In genomic region chr1:154726443-154726842, GRCh38 we compare ENCODE assay signal across 13 cellular contexts.
DNase-seq lines count a peak whose midpoint lies in the region; ATAC-seq and TF ChIP-seq lines count a peak whose summit lies in the region.
"Had no signal": no experiment of that assay in that cellular context is flagged by ENCODE, and none has a peak within 500 bp of the region (broad histone marks: within the 10 kb centered on the region; RNA-seq: fewer than 3 reads in every experiment).

No MANE protein-coding gene starts in this region.

- TF ChIP-seq CTCF in lower leg skin (IDR thresholded peaks at IDR 0.05), result no peak

- no peak overlapping the region for H3K4me3 Mint-ChIP-seq in activated CD4-positive, alpha-beta memory T cell treated with anti-CD3 and anti-CD28 coated beads for 36 hours

- DNase-seq in activated naive CD4-positive, alpha-beta T cell treated with anti-CD3 and anti-CD28 coated beads, Interleukin-2, amount 50 U/mL, for 72 hours (ENCODE audit: low spot score in 2 of 2), result no peak
- no peak for DNase-seq in activated naive CD4-positive, alpha-beta T cell (lab: John Stamatoyannopoulos, UW)
- DNase-seq in activated CD4-positive, alpha-beta memory T cell treated with anti-CD3 and anti-CD28 coated beads for 36 hours, result peak; percentile 67
- DNase-seq in head of caudate nucleus (peak in 26 of 42 donors; percentile 21 to 83 (median 54)), lower leg skin (ENCODE audit: low spot score in 2 of 2) (no peak)
- no peak for DNase-seq in activated effector memory CD4-positive, alpha-beta T cell treated with anti-CD3 and anti-CD28 coated beads, Interleukin-2, amount 50 U/mL, for 16 hours
- DNase-seq: adrenal gland, DMS79, left ventricle myocardium inferior, NCI-H2081 treated with DMSO at 0.1 percent for 48 hours had no signal

- no peak overlapping the region for H3K27ac Mint-ChIP-seq in activated naive CD4-positive, alpha-beta T cell treated with anti-CD3 and anti-CD28 coated beads, Interleukin-2, amount 50 U/mL, for 72 hours
- H3K27ac Mint-ChIP-seq in activated CD4-positive, alpha-beta memory T cell treated with anti-CD3 and anti-CD28 coated beads for 36 hours, result no peak overlapping the region

- no peak for TF ChIP-seq POLR2A in lower leg skin (IDR thresholded peaks at IDR 0.05)

- no peaks in the 10 kb centered on the region for H3K36me3 Mint-ChIP-seq in activated naive CD4-positive, alpha-beta T cell treated with anti-CD3 and anti-CD28 coated beads, Interleukin-2, amount 50 U/mL, for 72 hours
- H3K36me3 Mint-ChIP-seq in activated CD4-positive, alpha-beta memory T cell treated with anti-CD3 and anti-CD28 coated beads for 36 hours, result no peaks in the 10 kb centered on the region

- CTCF ChIA-PET in activated CD4-positive, alpha-beta memory T cell treated with anti-CD3 and anti-CD28 coated beads for 36 hours (lab: Charles Lee), result interaction anchor here (1.0 to 1.8 kb wide), 2 partner anchors 24 to 57 kb away, joined by 3 to 9 read pairs; no protein-coding TSS in a partner anchor

- WGBS in lower leg skin, 2 donors, result 15 to 39% methylated on average over 10 of the region's 10 CpGs

- no peak overlapping the region for H3K4me3 ChIP-seq in lower leg skin (ENCODE audit: low read depth, poor library complexity, severe bottlenecking)
- H3K4me3 ChIP-seq: adrenal gland, left ventricle myocardium inferior had no signal

- H3K4me1 Mint-ChIP-seq in activated CD4-positive, alpha-beta memory T cell treated with anti-CD3 and anti-CD28 coated beads for 36 hours (ENCODE audit: low read depth), result peaks cover 52% of the 10 kb centered on the region

- H3K9me3 Mint-ChIP-seq in activated naive CD4-positive, alpha-beta T cell treated with anti-CD3 and anti-CD28 coated beads, Interleukin-2, amount 50 U/mL, for 72 hours, result no peaks in the 10 kb centered on the region
- no peaks in the 10 kb centered on the region for H3K9me3 Mint-ChIP-seq in activated CD4-positive, alpha-beta memory T cell treated with anti-CD3 and anti-CD28 coated beads for 36 hours

- H3K27me3 Mint-ChIP-seq in activated CD4-positive, alpha-beta memory T cell treated with anti-CD3 and anti-CD28 coated beads for 36 hours, result peaks cover 9% of the 10 kb centered on the region

- ATAC-seq in activated naive CD4-positive, alpha-beta T cell treated with anti-CD3 and anti-CD28 coated beads, Interleukin-2, amount 50 U/mL, for 72 hours, result peak; percentile 69 to 84
- ATAC-seq in GM18502 (IDR thresholded peaks at IDR 0.05; ENCODE audit: poor library complexity, unreplicated experiment), result no peak

- intact Hi-C loops in activated CD4-positive, alpha-beta memory T cell treated with anti-CD3 and anti-CD28 coated beads for 36 hours (cut with micrococcal nuclease), result loop anchor here (5.0 kb wide), 1 partner anchor 131 kb away; no protein-coding TSS in a partner anchor
- intact Hi-C loops in head of caudate nucleus (cut with DNase I) (no loop called here), lower leg skin (cut with DNase I; ENCODE audit: low total_unique reads) (no loop called here)

- H3K27ac ChIP-seq in temporal lobe (ENCODE audit: low read depth, low read length), result peak overlapping the region; percentile 71
- H3K27ac ChIP-seq: adrenal gland, KMS-11, left ventricle myocardium inferior had no signal

- POLR2A ChIA-PET in activated CD4-positive, alpha-beta memory T cell treated with anti-CD3 and anti-CD28 coated beads for 36 hours (lab: Charles Lee), result no interaction called here

Comparison
In these comparisons a context has a peak if more than half of its experiments do, and no peak if none do; other contexts are left out.
1. DNase-seq: peak in activated CD4-positive, alpha-beta memory T cell treated with anti-CD3 and anti-CD28 coated beads for 36 hours (single experiment) and head of caudate nucleus (26 of 42); none in activated naive CD4-positive, alpha-beta T cell treated with anti-CD3 and anti-CD28 coated beads, Interleukin-2, amount 50 U/mL, for 72 hours (0 of 2), activated naive CD4-positive, alpha-beta T cell (0 of 4), activated effector memory CD4-positive, alpha-beta T cell treated with anti-CD3 and anti-CD28 coated beads, Interleukin-2, amount 50 U/mL, for 16 hours (single experiment) and lower leg skin (0 of 2).